23 cellular contexts compared by ENCODE assay signal in genomic region chr9:95764490-95764889, GRCh38.
DNase-seq lines count a peak whose midpoint lies in the region; ATAC-seq and TF ChIP-seq lines count a peak whose summit lies in the region.
"Had no signal": no experiment of that assay in that cellular context is flagged by ENCODE, and none has a peak within 500 bp of the region (broad histone marks: within the 10 kb centered on the region; RNA-seq: fewer than 3 reads in every experiment).

No MANE protein-coding gene starts in this region.

- intact Hi-C loops in tibial artery (cut with DNase I; ENCODE audit: low total_unique reads), result no loop called here

- H3K4me3 ChIP-seq in RWPE2 (ENCODE audit: severe bottlenecking) (no peak overlapping the region), fibroblast of villous mesenchyme (ENCODE audit: low read depth, low read length) (peak overlapping the region; percentile 32), tibial artery (peak overlapping the region in 1 of 2 donors; percentile 24)
- H3K4me3 ChIP-seq: heart right ventricle, K562, left ventricle myocardium inferior, mucosa of descending colon had no signal

- H3K4me1 ChIP-seq in RWPE2 (ENCODE audit: insufficient read depth, poor library complexity, severe bottlenecking) (no peaks in the 10 kb centered on the region), tibial artery (peaks cover 0 to 13% (median 7%) of the 10 kb centered on the region in 4 donors)
- H3K4me1 ChIP-seq: heart right ventricle, left ventricle myocardium inferior had no signal

- H3K36me3 ChIP-seq in RWPE2 (ENCODE audit: low read depth) (no peaks in the 10 kb centered on the region), tibial artery (no peaks in the 10 kb centered on the region)
- H3K36me3 ChIP-seq: heart right ventricle, left ventricle myocardium inferior had no signal

- H3K27me3 ChIP-seq in RWPE2 (ENCODE audit: insufficient read depth, poor library complexity, severe bottlenecking) (no peaks in the 10 kb centered on the region), tibial artery (no peaks in the 10 kb centered on the region)

- no peak for TF ChIP-seq CTCF in RWPE2 (IDR thresholded peaks at IDR 0.05; ENCODE audit: poor library complexity, severe bottlenecking)
- no peak for TF ChIP-seq CTCF in fibroblast of villous mesenchyme (IDR thresholded peaks at IDR 0.05; ENCODE audit: insufficient read depth, low read depth, low read length)
- no peak for TF ChIP-seq CTCF in tibial artery (IDR thresholded peaks at IDR 0.05)

- DNase-seq in NCI-H1417 (lab: John Stamatoyannopoulos, UW), result peak; percentile 49 to 78 (median 56)
- no peak for DNase-seq in NCI-H1417 treated with DMSO at 0.1 percent for 48 hours (lab: John Stamatoyannopoulos, UW)
- DNase-seq in RWPE2 (ENCODE audit: low spot score), result no peak
- no peak for DNase-seq in fibroblast of villous mesenchyme (ENCODE audit: low read depth)
- DNase-seq in tibial artery, result no peak
- no peak for DNase-seq in stimulated activated CD4-positive, alpha-beta T cell treated with anti-CD3 and anti-CD28 coated beads, Interleukin-15, amount 100 ng/mL, for 24 hours
- DNase-seq: activated CD4-positive, alpha-beta T cell treated with anti-CD3 and anti-CD28 coated beads, Interleukin-2, amount 50 U/mL, for 4 hours; activated CD8-positive, alpha-beta memory T cell treated with anti-CD3 and anti-CD28 coated beads, Interleukin-2, amount 50 U/mL, for 48 hours; activated naive CD8-positive, alpha-beta T cell treated with anti-CD3 and anti-CD28 coated beads, Interleukin-2, amount 10 ng/mL, durations not matched to agents 7 days and 5 days; Caco-2; effector memory CD4-positive, alpha-beta T cell; heart right ventricle; immature natural killer cell; left ventricle myocardium inferior; mucosa of descending colon; NCI-H1694 treated with DMSO at 0.1 percent for 48 hours; NCI-H524; OCI-M1; T-helper 2 cell had no signal

- peak; percentile 41; the same call in 1 of the 3 replicates for ATAC-seq in RWPE2 (ENCODE audit: low read depth)
- ATAC-seq in GM18873 (IDR thresholded peaks at IDR 0.05; ENCODE audit: low FRiP score, unreplicated experiment), result no peak
- ATAC-seq in HG03457 (IDR thresholded peaks at IDR 0.05; ENCODE audit: unreplicated experiment), result no peak
- ATAC-seq: heart right ventricle, K562, mucosa of descending colon had no signal

- H3K27ac ChIP-seq in RWPE2 (ENCODE audit: poor library complexity, severe bottlenecking) (peak overlapping the region; percentile 24), tibial artery (peak overlapping the region; percentile 12 to 45)
- H3K27ac ChIP-seq: heart right ventricle, left ventricle myocardium inferior, VCaP had no signal

- H3K9me3 ChIP-seq in RWPE2 (ENCODE audit: severe bottlenecking) (no peaks in the 10 kb centered on the region), tibial artery (no peaks in the 10 kb centered on the region)
- H3K9me3 ChIP-seq: Caco-2, heart right ventricle, left ventricle myocardium inferior, mucosa of descending colon had no signal

Comparison
In these comparisons a context has a peak if more than half of its experiments do, and no peak if none do; other contexts are left out.
1. DNase-seq: peak in NCI-H1417 (3 of 3); none in NCI-H1417 treated with DMSO at 0.1 percent for 48 hours (single experiment), RWPE2 (single experiment), fibroblast of villous mesenchyme (single experiment), tibial artery (0 of 2) and stimulated activated CD4-positive, alpha-beta T cell treated with anti-CD3 and anti-CD28 coated beads, Interleukin-15, amount 100 ng/mL, for 24 hours (single experiment).